1 cellular context compared by ENCODE assay signal in the genomic region with DNA sequence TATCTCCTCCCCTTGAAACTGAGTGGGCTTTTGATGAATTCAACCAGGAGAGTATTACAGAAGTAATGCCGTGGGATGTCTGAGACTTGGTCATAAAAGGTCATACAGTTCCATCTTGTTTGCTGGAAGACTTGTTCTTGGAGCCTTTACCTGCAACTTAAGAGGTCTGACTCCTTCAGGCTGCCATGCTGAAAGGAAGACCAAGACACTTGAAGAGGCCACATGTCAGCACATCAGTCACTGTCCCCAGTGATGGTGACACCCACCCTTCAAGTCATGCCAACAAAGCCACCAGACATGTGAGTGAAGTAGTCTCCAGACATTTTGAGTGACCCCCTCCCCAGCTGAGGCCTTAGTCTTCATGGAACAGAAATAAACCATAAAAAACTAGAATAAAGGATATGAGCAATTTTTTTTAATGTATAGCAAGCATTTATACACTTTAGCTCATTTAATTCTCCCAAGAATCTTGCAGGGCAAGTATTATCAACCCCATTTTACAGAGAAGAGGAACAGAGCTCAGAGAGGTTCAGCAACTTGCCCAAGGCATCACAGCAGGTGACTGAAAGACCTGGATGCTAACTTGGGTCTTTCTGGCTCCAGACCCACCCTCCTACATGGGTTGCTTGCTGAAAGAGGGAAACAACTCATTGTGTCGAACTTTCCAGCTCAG.
A peak's percentile ranks its signal among the peaks of the same experiment; 100 is the strongest.
TF ChIP-seq lines count a peak whose summit lies in the region.

No MANE protein-coding gene starts in this region.

TF ChIP-seq in HepG2, 621 proteins besides CTCF, POLR2A, EP300 and RAD21:
- TF ChIP-seq NR3C1 (CRISPR knock-in tag; IDR thresholded peaks at IDR 0.05) (no peak), ZNF768 (CRISPR knock-in tag; IDR thresholded peaks at IDR 0.05) (peak; percentile 46; the same call in 1 of the 2 replicates), TBX3 (IDR thresholded peaks at IDR 0.05; ENCODE audit: borderline replicate concordance) (no peak), ZFP37 (CRISPR knock-in tag; IDR thresholded peaks at IDR 0.05; ENCODE audit: borderline replicate concordance) (no peak)
